In the genomic region with DNA sequence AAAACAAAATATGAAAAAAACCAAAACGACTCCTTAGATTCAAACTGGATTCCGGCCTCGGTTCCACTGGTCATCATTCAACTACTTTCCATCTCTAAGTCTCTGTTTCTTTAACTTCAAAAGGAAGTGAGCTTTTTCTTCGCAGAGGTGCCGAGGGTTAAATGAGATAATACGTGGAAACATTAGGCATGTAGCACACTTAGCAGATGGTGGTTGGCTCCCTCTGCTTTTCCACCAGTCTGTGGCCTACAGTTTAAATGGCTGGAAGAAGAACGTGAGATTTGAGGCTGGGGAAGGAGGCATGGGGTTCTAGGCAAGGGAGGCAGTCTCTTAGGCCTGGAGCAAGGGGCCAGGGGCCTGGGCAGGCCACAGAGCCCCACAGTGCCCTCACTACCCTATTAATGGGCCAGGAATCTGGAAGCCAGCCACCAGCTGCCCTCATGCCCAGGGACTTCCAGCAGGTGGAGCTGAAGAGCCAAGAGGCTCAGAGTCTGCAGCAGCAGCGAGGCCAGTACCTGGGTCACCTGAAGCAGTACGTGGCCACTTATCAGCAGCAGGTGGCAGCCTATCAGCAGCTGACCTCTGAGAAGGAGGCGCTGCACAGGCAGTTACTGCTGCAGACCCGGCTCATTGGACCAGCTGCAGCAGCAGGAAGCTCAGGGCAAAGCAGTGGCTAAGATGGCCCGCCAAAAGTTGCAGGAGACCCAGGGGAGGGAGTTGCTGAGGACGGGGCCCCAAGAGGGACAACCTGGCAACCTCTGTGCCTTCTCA, we compare ENCODE assay signal across 8 cellular contexts. TPM values are rescaled to one million over a fixed set of nuclear protein-coding genes. Genes with fewer than 3 reads are reported as not detected.
DNase-seq lines count a peak whose midpoint lies in the region; TF ChIP-seq lines count a peak whose summit lies in the region.
"Not testable (repeated sequence)": the region's sequence is repeated elsewhere in the genome, so short reads cannot be mapped to it uniquely, and the experiment has no call there.

No MANE protein-coding gene starts in this region.

- peak overlapping the region; percentile 26 for H3K27ac Mint-ChIP-seq in progenitor cell of endocrine pancreas

- 40% methylated on average over 9 of the region's 13 CpGs for WGBS in mammary epithelial cell (ENCODE audit: low coverage, missing lambda C conversion rate)
- 57% methylated on average over 12 of the region's 13 CpGs for WGBS in suprapubic skin

- H3K27me3 ChIP-seq in NT2/D1 (ENCODE audit: insufficient read depth, insufficient read length); mammary epithelial cell (ENCODE audit: insufficient read depth, low read length); suprapubic skin: not testable (repeated sequence)

- H3K36me3 ChIP-seq in NT2/D1 (ENCODE audit: insufficient read depth, insufficient read length, low read length); mammary epithelial cell (ENCODE audit: insufficient read depth, low read length); suprapubic skin: not testable (repeated sequence)

- H3K36me3 Mint-ChIP-seq in progenitor cell of endocrine pancreas (ENCODE audit: insufficient read depth), result not testable (repeated sequence)

- not testable (repeated sequence) for H3K4me1 ChIP-seq in NT2/D1 (ENCODE audit: insufficient read depth, insufficient read length); mammary epithelial cell (ENCODE audit: insufficient read depth, low read length); suprapubic skin

- not testable (repeated sequence) for H3K4me1 Mint-ChIP-seq in progenitor cell of endocrine pancreas (ENCODE audit: low read depth)

- H4K20me1 ChIP-seq in mammary epithelial cell (ENCODE audit: insufficient read depth, low read length), result not testable (repeated sequence)

- DNase-seq in DMS79 treated with DMSO at 0.1 percent for 48 hours (lab: John Stamatoyannopoulos, UW) (peak; percentile 67), M059J (ENCODE audit: low read depth) (peak; percentile 71), NT2/D1 (ENCODE audit: low read depth, low spot score) (peak; percentile 79), mammary epithelial cell (peak; percentile 75), iPS DF 4.7 (ENCODE audit: extremely low read depth, low spot score) (peak; percentile 81), progenitor cell of endocrine pancreas (ENCODE audit: low spot score, unreplicated experiment) (peak; percentile 91), suprapubic skin (ENCODE audit: low spot score in 2 of 2) (peak in 1 of 2 donors; percentile 89)
- DNase-seq in activated CD4-positive, alpha-beta T cell treated with anti-CD3 and anti-CD28 coated beads, Interleukin-2, amount 50 U/mL, for 4 hours, result peak; percentile 63 to 66

- in situ Hi-C loops in mammary epithelial cell (cut with MboI; ENCODE audit: low sequenced_read_pairs in 2 of 2), result not testable (repeated sequence)

- peak; percentile 74 to 89 for TF ChIP-seq CTCF in mammary epithelial cell (conservative IDR thresholded peaks at IDR 0.05 in 1 of 2, IDR thresholded peaks at IDR 0.05 in 1 of 2; ENCODE audit: extremely low read depth in 1 of 2, insufficient read depth in 1 of 2, low read depth in 1 of 2, low read length in 2 of 2)
- peak; percentile 92 for TF ChIP-seq CTCF in progenitor cell of endocrine pancreas (IDR thresholded peaks at IDR 0.05; ENCODE audit: unreplicated experiment)
- peak; percentile 59 to 91 for TF ChIP-seq CTCF in suprapubic skin (IDR thresholded peaks at IDR 0.05)

- H3K4me2 ChIP-seq in mammary epithelial cell (ENCODE audit: insufficient read depth, low read depth, low read length), result not testable (repeated sequence)

- not testable (repeated sequence) for H3K9me3 ChIP-seq in NT2/D1 (ENCODE audit: insufficient read depth, low read length); mammary epithelial cell (replicated peaks; ENCODE audit: insufficient read depth, low read length); suprapubic skin

- not testable (repeated sequence) for H3K79me2 ChIP-seq in mammary epithelial cell (ENCODE audit: insufficient read depth, low read length)

- dilution Hi-C loops in mammary epithelial cell (cut with HindIII; ENCODE audit: low sequenced_read_pairs), result loop anchor here (5.0 kb wide), 1 partner anchor 76 kb away; no protein-coding TSS in a partner anchor

- CTCF ChIA-PET in mammary epithelial cell (lab: Charles Lee; ENCODE audit: low non-redundant PET), result interaction anchor here (1.1 kb wide), 2 partner anchors 311 to 349 kb away, joined by 3 read pairs; no protein-coding TSS in a partner anchor

- TF ChIP-seq EP300 in suprapubic skin (IDR thresholded peaks at IDR 0.05), result not testable (repeated sequence)

- H3K9me3 Mint-ChIP-seq in progenitor cell of endocrine pancreas (ENCODE audit: low read depth), result not testable (repeated sequence)

- H3K4me3 ChIP-seq in NT2/D1 (ENCODE audit: insufficient read length, low read depth); mammary epithelial cell (replicated peaks in 1 of 3; ENCODE audit: insufficient read depth in 1 of 3, low read depth in 2 of 3, low read length in 3 of 3); suprapubic skin: not testable (repeated sequence)

- H3K27me3 Mint-ChIP-seq in progenitor cell of endocrine pancreas, result not testable (repeated sequence)

- H2AFZ ChIP-seq in mammary epithelial cell (ENCODE audit: low read depth, low read length), result peak overlapping the region; percentile 13

- intact Hi-C loops in mammary epithelial cell (cut with micrococcal nuclease), result loop anchor here (1.0 to 5.0 kb wide), 7 partner anchors 150 to 642 kb away; partner anchors contain the start of gene UNC45A

- not testable (repeated sequence) for TF ChIP-seq POLR2A in suprapubic skin (IDR thresholded peaks at IDR 0.05)

- not testable (repeated sequence) for H3K27ac ChIP-seq in mammary epithelial cell (ENCODE audit: insufficient read depth, low read depth, low read length); suprapubic skin

- peak overlapping the region; percentile 5 for H3K9ac ChIP-seq in NT2/D1 (ENCODE audit: insufficient read length, low read depth)
- H3K9ac ChIP-seq in mammary epithelial cell (ENCODE audit: insufficient read depth, low read length), result not testable (repeated sequence)

- not testable (repeated sequence) for H3K4me3 Mint-ChIP-seq in progenitor cell of endocrine pancreas (ENCODE audit: low read depth)

- BruUV-seq in mammary epithelial cell (replicated peaks; lab: Mats Ljungman, UMichigan), result not testable (repeated sequence)

RNA-seq across cellular contexts. Expression of gene NGRN, which starts 27.8 kb away (rescaled TPM):
- 101 and 125 TPM in 2 replicates for total RNA-seq in M059J (2014; rRNA removed; shearing (Covaris generic))
- total RNA-seq in mammary epithelial cell (10 to 100 TPM; 55.3 to 77.2 TPM), progenitor cell of endocrine pancreas (110 and 121 TPM in 2 replicates), suprapubic skin (10 to 100 TPM; 49.2 to 71.3 (median 61.4) TPM)
- polyA plus RNA-seq in mammary epithelial cell, result 36.4 TPM
- 11.9 TPM for polyA minus RNA-seq in mammary epithelial cell

RNA-seq across cellular contexts. Expression of gene TTLL13, which starts 43.9 kb away (rescaled TPM):
- 0.42 TPM in 1 of 2 replicates, not detected in the other for total RNA-seq in M059J (2014; rRNA removed; shearing (Covaris generic))
- total RNA-seq in mammary epithelial cell (under 1 TPM; 0.17 to 0.21 TPM), progenitor cell of endocrine pancreas (0.69 TPM in 1 of 2 replicates, not detected in the other), suprapubic skin (under 1 TPM in 1 of 4 donors, not detected in 3; 0.21 TPM)
- polyA plus RNA-seq in mammary epithelial cell, result 0.02 TPM
- not detected for polyA minus RNA-seq in mammary epithelial cell

RNA-seq across cellular contexts. Expression of gene ZNF774, which starts 58.9 kb away (rescaled TPM):
- 1.6 and 1.7 TPM in 2 replicates for total RNA-seq in M059J (2014; rRNA removed; shearing (Covaris generic))
- 1 to 10 TPM; 5.7 to 6.0 TPM for total RNA-seq in mammary epithelial cell
- polyA plus RNA-seq in mammary epithelial cell, result 2.2 TPM
- polyA minus RNA-seq in mammary epithelial cell, result 2.8 TPM
- 9.5 and 13.8 TPM in 2 replicates for total RNA-seq in progenitor cell of endocrine pancreas
- 1 to 10 TPM; 1.4 to 7.2 (median 3.2) TPM for total RNA-seq in suprapubic skin

RNA-seq across cellular contexts. Expression of gene GDPGP1, which starts 59.2 kb away (rescaled TPM):
- total RNA-seq in M059J (2014; rRNA removed; shearing (Covaris generic)), result 3.5 and 11.2 TPM in 2 replicates
- 1 to 10 TPM; 3.9 to 6.8 TPM for total RNA-seq in mammary epithelial cell
- polyA plus RNA-seq in mammary epithelial cell, result 2.6 TPM
- 7.6 TPM for polyA minus RNA-seq in mammary epithelial cell
- total RNA-seq in progenitor cell of endocrine pancreas, result 7.8 and 8.6 TPM in 2 replicates
- total RNA-seq in suprapubic skin, result 1 to 10 TPM; 2.2 to 3.6 (median 2.9) TPM

RNA-seq across cellular contexts. Expression of gene CIB1, which starts 59.5 kb away (rescaled TPM):
- total RNA-seq in M059J (2014; rRNA removed; shearing (Covaris generic)), result 45.1 and 51.4 TPM in 2 replicates
- total RNA-seq in mammary epithelial cell (10 to 100 TPM; 14.8 to 74.6 TPM), progenitor cell of endocrine pancreas (28.3 and 30.3 TPM in 2 replicates), suprapubic skin (10 to 100 TPM; 16.2 to 41.9 (median 29.7) TPM)
- 115 TPM for polyA plus RNA-seq in mammary epithelial cell
- polyA minus RNA-seq in mammary epithelial cell, result 42.4 TPM
